ENCODE assay signal across 8 cellular contexts in genomic region chr11:64843971-64844329, GRCh38. TPM values are rescaled to one million over a fixed set of nuclear protein-coding genes. Genes with fewer than 3 reads are reported as not detected.
DNase-seq lines count a peak whose midpoint lies in the region; ATAC-seq and TF ChIP-seq lines count a peak whose summit lies in the region.

No MANE protein-coding gene starts in this region.

- H3K9me2 ChIP-seq in Karpas-422 (replicated peaks; ENCODE audit: insufficient read depth, low read length), result no peaks in the 10 kb centered on the region

- H2AFZ ChIP-seq in Karpas-422 (ENCODE audit: low read length) (no peak overlapping the region), mammary epithelial cell (ENCODE audit: low read depth, low read length) (peak overlapping the region; percentile 62)

- no TSS peak for BruUV-seq in mammary epithelial cell (replicated peaks; lab: Mats Ljungman, UMichigan)

- H3K79me2 ChIP-seq in Karpas-422 (ENCODE audit: low read length) (no peaks in the 10 kb centered on the region), mammary epithelial cell (ENCODE audit: insufficient read depth, low read length) (peaks cover 25% of the 10 kb centered on the region)

- no peaks in the 10 kb centered on the region for H3K27me3 ChIP-seq in Karpas-422 (ENCODE audit: low read length)
- no peaks in the 10 kb centered on the region for H3K27me3 ChIP-seq in mammary epithelial cell (ENCODE audit: insufficient read depth, low read length)

- TF ChIP-seq CTCF in C4-2B (conservative IDR thresholded peaks at IDR 0.05) (no peak), mammary epithelial cell (conservative IDR thresholded peaks at IDR 0.05 in 1 of 2, IDR thresholded peaks at IDR 0.05 in 1 of 2; ENCODE audit: extremely low read depth in 1 of 2, insufficient read depth in 1 of 2, low read depth in 1 of 2, low read length in 2 of 2) (no peak), mucosa of descending colon (IDR thresholded peaks at IDR 0.05) (no peak)

- peak overlapping the region; percentile 83 for H3K27ac ChIP-seq in C4-2B
- no peak overlapping the region for H3K27ac ChIP-seq in Karpas-422 (ENCODE audit: low read length)
- peak overlapping the region; percentile 74 for H3K27ac ChIP-seq in mammary epithelial cell (ENCODE audit: insufficient read depth, low read depth, low read length)

- H3K4me3 ChIP-seq in Karpas-422 (ENCODE audit: low read length) (peak overlapping the region; percentile 55; the same call in 1 of the 2 replicates), mammary epithelial cell (replicated peaks in 1 of 3; ENCODE audit: insufficient read depth in 1 of 3, low read depth in 2 of 3, low read length in 3 of 3) (peak overlapping the region; percentile 46 to 65 (median 59)), mucosa of descending colon (peak overlapping the region; percentile 38)

- CTCF ChIA-PET in mammary epithelial cell (lab: Charles Lee; ENCODE audit: low non-redundant PET), result interaction anchor here (0.5 to 1.0 kb wide), 7 partner anchors 13 to 471 kb away, joined by 3 to 5 read pairs (median 3); partner anchors contain the start of genes CDC42EP2, PYGM and SF1

- H3K36me3 ChIP-seq in Karpas-422 (ENCODE audit: insufficient read depth, low read length) (no peaks in the 10 kb centered on the region), mammary epithelial cell (ENCODE audit: insufficient read depth, low read length) (peaks cover 5% of the 10 kb centered on the region), mucosa of descending colon (ENCODE audit: low read depth) (no peaks in the 10 kb centered on the region)

- peak; percentile 1 for ATAC-seq in mucosa of descending colon
- no peak for ATAC-seq in GM18909 (IDR thresholded peaks at IDR 0.05; ENCODE audit: poor library complexity, unreplicated experiment)
- no peak for ATAC-seq in HG03196 (IDR thresholded peaks at IDR 0.05; ENCODE audit: unreplicated experiment)
- no peak for ATAC-seq in HG03280 (IDR thresholded peaks at IDR 0.05; ENCODE audit: unreplicated experiment)

- H3K9me3 ChIP-seq in Karpas-422 (ENCODE audit: low read length) (no peaks in the 10 kb centered on the region), mammary epithelial cell (replicated peaks; ENCODE audit: insufficient read depth, low read length) (no peaks in the 10 kb centered on the region), mucosa of descending colon (no peaks in the 10 kb centered on the region)

- 0 out of 2 replicates have a peak overlapping the region, but pooled peaks have one; percentile 3 for H3K9ac ChIP-seq in Karpas-422 (ENCODE audit: low read length)
- peak overlapping the region; percentile 67 for H3K9ac ChIP-seq in mammary epithelial cell (ENCODE audit: insufficient read depth, low read length)

- 0% methylated on average over 10 of the region's 19 CpGs for WGBS in mammary epithelial cell (ENCODE audit: low coverage, missing lambda C conversion rate)

- in situ Hi-C loops in mammary epithelial cell (cut with MboI; ENCODE audit: low sequenced_read_pairs in 2 of 2), result no loop called here

- H3K4me1 ChIP-seq in Karpas-422 (ENCODE audit: low read length) (peaks cover 31% of the 10 kb centered on the region), mammary epithelial cell (ENCODE audit: insufficient read depth, low read length) (peaks cover 44% of the 10 kb centered on the region), mucosa of descending colon (ENCODE audit: low read depth) (peaks cover 26% of the 10 kb centered on the region)

- dilution Hi-C loops in mammary epithelial cell (cut with HindIII; ENCODE audit: low sequenced_read_pairs), result no loop called here

- DNase-seq in Karpas-422 (no peak), mammary epithelial cell (peak; percentile 43), mucosa of descending colon (peak in 1 of 3 donors; percentile 39), NCI-H128 (lab: John Stamatoyannopoulos, UW; ENCODE audit: unreplicated experiment) (no peak)

- H3K4me2 ChIP-seq in Karpas-422 (ENCODE audit: low read depth, low read length, poor library complexity, severe bottlenecking) (peak overlapping the region; percentile 53), mammary epithelial cell (ENCODE audit: insufficient read depth, low read depth, low read length) (peak overlapping the region; percentile 94)

- H4K20me1 ChIP-seq in Karpas-422 (ENCODE audit: insufficient read depth, low read depth, low read length) (no peaks in the 10 kb centered on the region), mammary epithelial cell (ENCODE audit: insufficient read depth, low read length) (no peaks in the 10 kb centered on the region)

- intact Hi-C loops in mammary epithelial cell (cut with micrococcal nuclease) (loop anchor here (1.0 to 10.0 kb wide), 6 partner anchors 33 to 471 kb away; partner anchors contain the start of genes CDC42EP2, MEN1, SF1 and VPS51), mucosa of descending colon (cut with DNase I, micrococcal nuclease) (no loop called here)

RNA-seq across cellular contexts. Expression of gene CDC42BPG, which starts 0.5 kb away (rescaled TPM):
- total RNA-seq in Karpas-422 (2014; rRNA removed; shearing (Covaris generic); ENCODE audit: low replicate concordance), result 0.15 and 0.22 TPM in 2 replicates
- 10 to 100 TPM; 10.5 to 18.7 TPM for total RNA-seq in mammary epithelial cell
- polyA plus RNA-seq in mammary epithelial cell, result 3.7 TPM
- polyA minus RNA-seq in mammary epithelial cell, result 8.1 TPM
- total RNA-seq in mucosa of descending colon, result 10 to 100 TPM; 24.3 to 73.1 (median 32.3) TPM

RNA-seq across cellular contexts. Expression of gene MEN1, which starts 33.6 kb away (rescaled TPM):
- total RNA-seq in Karpas-422 (2014; rRNA removed; shearing (Covaris generic); ENCODE audit: low replicate concordance), result 27.6 and 28.3 TPM in 2 replicates
- total RNA-seq in mammary epithelial cell, result 10 to 100 TPM; 20.7 to 35.7 TPM
- polyA plus RNA-seq in mammary epithelial cell, result 24.7 TPM
- polyA minus RNA-seq in mammary epithelial cell, result 23.4 TPM
- total RNA-seq in mucosa of descending colon, result 10 to 100 TPM; 19.3 to 26.4 (median 21.9) TPM

RNA-seq across cellular contexts. Expression of gene EHD1, which starts 34.5 kb away (rescaled TPM):
- 30.8 and 77.3 TPM in 2 replicates for total RNA-seq in Karpas-422 (2014; rRNA removed; shearing (Covaris generic); ENCODE audit: low replicate concordance)
- total RNA-seq in mammary epithelial cell (100 to 1,000 TPM in 1 of 2 donors, 10 to 100 TPM in 1; 71.2 to 172 TPM), mucosa of descending colon (10 to 100 TPM; 58.3 to 85.9 (median 81.5) TPM)
- polyA plus RNA-seq in mammary epithelial cell, result 219 TPM
- 255 TPM for polyA minus RNA-seq in mammary epithelial cell

RNA-seq across cellular contexts. Expression of gene MAP4K2, which starts 40.9 kb away (rescaled TPM):
- total RNA-seq in Karpas-422 (2014; rRNA removed; shearing (Covaris generic); ENCODE audit: low replicate concordance), result 62.0 and 84.2 TPM in 2 replicates
- 10 to 100 TPM; 15.4 to 15.5 TPM for total RNA-seq in mammary epithelial cell
- 7.9 TPM for polyA plus RNA-seq in mammary epithelial cell
- 41.4 TPM for polyA minus RNA-seq in mammary epithelial cell
- total RNA-seq in mucosa of descending colon, result 10 to 100 TPM in 2 of 3 donors, 1 to 10 TPM in 1; 8.7 to 16.8 (median 14.1) TPM
